8 cellular contexts compared by ENCODE assay signal in the genomic region with DNA sequence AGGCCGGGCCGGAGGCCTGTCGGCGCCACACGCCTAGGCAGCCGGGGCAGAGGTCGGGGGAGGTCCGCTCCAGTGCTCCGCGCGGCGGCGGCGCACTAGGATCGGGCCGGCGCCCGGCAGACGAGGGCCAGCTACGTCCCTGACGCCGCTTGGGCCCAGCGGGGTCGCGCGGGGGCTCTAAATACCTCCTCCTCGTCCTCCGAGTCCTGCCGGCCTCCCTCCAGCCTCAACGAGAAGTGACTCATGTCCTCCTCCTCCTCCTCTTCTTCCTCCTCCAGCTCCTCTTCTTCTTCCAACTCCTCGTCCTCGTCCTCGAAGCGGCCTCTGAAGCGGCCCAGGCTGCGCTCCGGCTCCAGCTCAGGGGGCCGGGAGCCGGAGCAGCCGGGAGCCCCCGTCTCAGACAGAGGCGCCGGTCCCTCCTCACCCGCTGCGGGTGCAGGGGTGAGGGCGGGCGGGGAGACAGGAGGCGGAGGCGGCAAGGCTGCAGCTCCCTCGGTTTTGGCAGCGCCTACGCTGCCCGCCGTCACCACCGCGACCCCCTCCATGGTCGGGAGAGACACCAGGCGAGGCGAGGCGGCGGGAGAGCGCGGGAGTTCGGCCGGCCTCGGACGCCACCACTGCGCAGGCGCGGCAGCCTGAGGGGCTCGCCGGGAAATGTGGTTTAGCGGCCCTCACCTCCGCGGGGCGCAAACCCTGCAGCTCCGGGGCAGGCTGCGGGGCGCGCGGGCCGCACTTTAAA. TPM values are rescaled to one million over a fixed set of nuclear protein-coding genes. Genes with fewer than 3 reads are reported as not detected.
DNase-seq lines count a peak whose midpoint lies in the region; ATAC-seq lines count a peak whose summit lies in the region.

A gene with protein sequence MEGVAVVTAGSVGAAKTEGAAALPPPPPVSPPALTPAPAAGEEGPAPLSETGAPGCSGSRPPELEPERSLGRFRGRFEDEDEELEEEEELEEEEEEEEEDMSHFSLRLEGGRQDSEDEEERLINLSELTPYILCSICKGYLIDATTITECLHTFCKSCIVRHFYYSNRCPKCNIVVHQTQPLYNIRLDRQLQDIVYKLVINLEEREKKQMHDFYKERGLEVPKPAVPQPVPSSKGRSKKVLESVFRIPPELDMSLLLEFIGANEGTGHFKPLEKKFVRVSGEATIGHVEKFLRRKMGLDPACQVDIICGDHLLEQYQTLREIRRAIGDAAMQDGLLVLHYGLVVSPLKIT (minus strand): TSS at position 619 of the 739 bp plus-strand sequence. CDS start 74 bp downstream, at position 545.

- H3K27ac ChIP-seq in cingulate gyrus (ENCODE audit: low read depth, low read length): peak within 1 kb of the TSS; percentile 50
- peak within 1 kb of the TSS; percentile 68 for H3K27ac ChIP-seq in layer of hippocampus (ENCODE audit: low read depth, low read length)

- no peaks in the 10 kb centered on the region for H3K27me3 ChIP-seq in layer of hippocampus (ENCODE audit: control insufficient read depth, insufficient read depth, low read length)

- DNase-seq in AG08395 (ENCODE audit: low spot score) (peak; percentile 96), NCI-H460 (ENCODE audit: extremely low read depth, low read depth) (peak; percentile 73)
- peak; percentile 60 to 64 for DNase-seq in activated CD4-positive, alpha-beta T cell treated with anti-CD3 and anti-CD28 coated beads for 4 hours
- DNase-seq in stimulated activated CD4-positive, alpha-beta T cell treated with anti-CD3 and anti-CD28 coated beads, Interleukin-1b, Interleukin-23, amount 100 ng/mL, for 24 hours (ENCODE audit: low read depth in 4 of 4, low spot score in 1 of 4): peak; percentile 52 to 68 (median 63)

- ATAC-seq in GM18867 (IDR thresholded peaks at IDR 0.05; ENCODE audit: unreplicated experiment) (peak; percentile 79), HG03103 (IDR thresholded peaks at IDR 0.05; ENCODE audit: low read depth, unreplicated experiment) (peak; percentile 79)

RNA-seq across cellular contexts. Expression of the gene that starts here (rescaled TPM):
- 12.9 and 15.3 TPM in 2 replicates for total RNA-seq in NCI-H460 (2014; rRNA removed; shearing (Covaris generic))
- 16.7 and 22.0 TPM in 2 replicates for polyA plus RNA-seq in NCI-H460 (2014; cell fraction: nucleus; rRNA removed)

Comparison
In these comparisons a context has a peak if more than half of its experiments do, and no peak if none do; other contexts are left out.
1. Peak in every context shown above with its lines: DNase-seq, ATAC-seq and H3K27ac ChIP-seq.